In the genomic region with DNA sequence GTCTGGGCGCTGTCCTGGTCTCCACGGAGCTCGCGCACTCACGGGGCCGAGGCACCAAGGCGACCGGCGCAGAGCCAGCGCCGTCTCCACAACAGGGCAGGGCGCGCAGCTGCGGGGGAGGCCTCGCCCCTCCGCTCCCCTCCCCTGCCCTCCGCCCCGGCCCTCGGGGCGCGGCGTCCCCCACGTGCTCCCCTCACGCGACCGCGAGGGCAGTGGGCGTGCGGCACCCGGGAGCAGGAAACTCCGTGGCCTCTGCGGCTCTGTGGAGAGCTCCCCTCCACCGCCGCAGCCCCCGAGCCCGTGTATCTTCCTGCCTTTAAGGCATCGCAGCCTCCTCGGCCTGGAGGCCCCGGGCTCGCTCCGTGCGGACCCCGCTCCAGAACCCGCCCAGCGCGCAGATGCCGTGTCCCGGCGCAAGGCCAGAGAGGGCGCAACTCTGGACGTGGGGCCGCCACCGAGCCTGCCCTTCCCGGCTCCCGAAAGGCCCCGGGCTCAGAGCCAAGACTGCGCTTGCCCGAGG, we compare ENCODE assay signal across 8 cellular contexts. TPM values are rescaled to one million over a fixed set of nuclear protein-coding genes. Genes with fewer than 3 reads are reported as not detected.
DNase-seq lines count a peak whose midpoint lies in the region; ATAC-seq and TF ChIP-seq lines count a peak whose summit lies in the region.

No MANE protein-coding gene starts in this region.

- intact Hi-C loops in spleen (cut with DNase I; ENCODE audit: low total_unique reads), result no loop called here

- H3K36me3 ChIP-seq in brain microvascular endothelial cell (replicated peaks), result peaks cover 25% of the 10 kb centered on the region
- peaks cover 0 to 24% (median 18%) of the 10 kb centered on the region in 6 donors for H3K36me3 ChIP-seq in spleen

- H3K27me3 ChIP-seq in brain microvascular endothelial cell (replicated peaks) (no peaks in the 10 kb centered on the region), spleen (replicated peaks in 1 of 7) (peaks cover 0 to 6% (median 0%) of the 10 kb centered on the region in 7 donors)

- H3K27ac ChIP-seq in brain microvascular endothelial cell (peak overlapping the region; percentile 78), spleen (peak overlapping the region; percentile 92 to 99 (median 96))

- peaks cover 30 to 86% (median 72%) of the 10 kb centered on the region in 6 donors for H3K4me1 ChIP-seq in spleen

- TF ChIP-seq CTCF in brain microvascular endothelial cell (IDR thresholded peaks at IDR 0.05; ENCODE audit: low read depth, low read length, missing control alignments), result no peak
- peak in 1 of 11 experiments; percentile 10 for TF ChIP-seq CTCF in spleen (IDR thresholded peaks at IDR 0.05 in 8 of 11, conservative IDR thresholded peaks at IDR 0.05 in 3 of 11)

- no peaks in the 10 kb centered on the region for H3K9me3 ChIP-seq in spleen

- in situ Hi-C loops in brain microvascular endothelial cell (cut with HindIII; ENCODE audit: low pct_ligation_motif_present, low sequenced_read_pairs), result no loop called here

- peak; percentile 17 for ATAC-seq in GM21576 (IDR thresholded peaks at IDR 0.05; ENCODE audit: unreplicated experiment)

- TF ChIP-seq RAD21 in Ishikawa (IDR thresholded peaks at IDR 0.05; ENCODE audit: low read depth), result no peak

- H3K4me3 ChIP-seq in brain microvascular endothelial cell (ENCODE audit: low read depth, low read length), result peak overlapping the region; percentile 71
- H3K4me3 ChIP-seq in spleen, result peak overlapping the region; percentile 64 to 94 (median 80)

- DNase-seq in GM04503 (ENCODE audit: low read depth), result peak; percentile 45
- peak; percentile 63 for DNase-seq in T-helper 22 cell (ENCODE audit: low read depth)
- DNase-seq in brain microvascular endothelial cell, result peak; percentile 40
- peak; percentile 64 for DNase-seq in inferior parietal cortex (ENCODE audit: extremely low spot score)
- no peak for DNase-seq in spleen
- no peak for DNase-seq in HPDE6-E6E7 (ENCODE audit: extremely low spot score)

- TF ChIP-seq POLR2A in spleen (IDR thresholded peaks at IDR 0.05), result peak in 1 of 3 donors; percentile 39

- TF ChIP-seq EP300 in Ishikawa (IDR thresholded peaks at IDR 0.05; ENCODE audit: borderline replicate concordance), result 0 out of 2 replicates have a peak, but pooled peaks have one; percentile 28

- WGBS in spleen, 5 donors, result 0 to 1% (median 0%) methylated on average over 10 to 58 of the region's 58 CpGs

TF ChIP-seq in Ishikawa, 13 proteins besides CTCF, POLR2A, EP300 and RAD21:
- TF ChIP-seq, protein P1, sequence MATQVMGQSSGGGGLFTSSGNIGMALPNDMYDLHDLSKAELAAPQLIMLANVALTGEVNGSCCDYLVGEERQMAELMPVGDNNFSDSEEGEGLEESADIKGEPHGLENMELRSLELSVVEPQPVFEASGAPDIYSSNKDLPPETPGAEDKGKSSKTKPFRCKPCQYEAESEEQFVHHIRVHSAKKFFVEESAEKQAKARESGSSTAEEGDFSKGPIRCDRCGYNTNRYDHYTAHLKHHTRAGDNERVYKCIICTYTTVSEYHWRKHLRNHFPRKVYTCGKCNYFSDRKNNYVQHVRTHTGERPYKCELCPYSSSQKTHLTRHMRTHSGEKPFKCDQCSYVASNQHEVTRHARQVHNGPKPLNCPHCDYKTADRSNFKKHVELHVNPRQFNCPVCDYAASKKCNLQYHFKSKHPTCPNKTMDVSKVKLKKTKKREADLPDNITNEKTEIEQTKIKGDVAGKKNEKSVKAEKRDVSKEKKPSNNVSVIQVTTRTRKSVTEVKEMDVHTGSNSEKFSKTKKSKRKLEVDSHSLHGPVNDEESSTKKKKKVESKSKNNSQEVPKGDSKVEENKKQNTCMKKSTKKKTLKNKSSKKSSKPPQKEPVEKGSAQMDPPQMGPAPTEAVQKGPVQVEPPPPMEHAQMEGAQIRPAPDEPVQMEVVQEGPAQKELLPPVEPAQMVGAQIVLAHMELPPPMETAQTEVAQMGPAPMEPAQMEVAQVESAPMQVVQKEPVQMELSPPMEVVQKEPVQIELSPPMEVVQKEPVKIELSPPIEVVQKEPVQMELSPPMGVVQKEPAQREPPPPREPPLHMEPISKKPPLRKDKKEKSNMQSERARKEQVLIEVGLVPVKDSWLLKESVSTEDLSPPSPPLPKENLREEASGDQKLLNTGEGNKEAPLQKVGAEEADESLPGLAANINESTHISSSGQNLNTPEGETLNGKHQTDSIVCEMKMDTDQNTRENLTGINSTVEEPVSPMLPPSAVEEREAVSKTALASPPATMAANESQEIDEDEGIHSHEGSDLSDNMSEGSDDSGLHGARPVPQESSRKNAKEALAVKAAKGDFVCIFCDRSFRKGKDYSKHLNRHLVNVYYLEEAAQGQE (IDR thresholded peaks at IDR 0.05; ENCODE audit: low read depth), result no peak
- TF ChIP-seq, protein P2, sequence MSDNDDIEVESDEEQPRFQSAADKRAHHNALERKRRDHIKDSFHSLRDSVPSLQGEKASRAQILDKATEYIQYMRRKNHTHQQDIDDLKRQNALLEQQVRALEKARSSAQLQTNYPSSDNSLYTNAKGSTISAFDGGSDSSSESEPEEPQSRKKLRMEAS (IDR thresholded peaks at IDR 0.05), result peak; percentile 96
- TF ChIP-seq EGR1 (IDR thresholded peaks at IDR 0.05), result peak; percentile 51
- TF ChIP-seq CEBPB (IDR thresholded peaks at IDR 0.05), result no peak
- TF ChIP-seq, protein P3, sequence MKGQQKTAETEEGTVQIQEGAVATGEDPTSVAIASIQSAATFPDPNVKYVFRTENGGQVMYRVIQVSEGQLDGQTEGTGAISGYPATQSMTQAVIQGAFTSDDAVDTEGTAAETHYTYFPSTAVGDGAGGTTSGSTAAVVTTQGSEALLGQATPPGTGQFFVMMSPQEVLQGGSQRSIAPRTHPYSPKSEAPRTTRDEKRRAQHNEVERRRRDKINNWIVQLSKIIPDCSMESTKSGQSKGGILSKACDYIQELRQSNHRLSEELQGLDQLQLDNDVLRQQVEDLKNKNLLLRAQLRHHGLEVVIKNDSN (IDR thresholded peaks at IDR 0.05), result peak; percentile 77
- TF ChIP-seq TCF12 (IDR thresholded peaks at IDR 0.05; ENCODE audit: low read depth), result peak; percentile 52; the same call in 1 of the 2 replicates
- peak; percentile 71; the same call in 1 of the 2 replicates for TF ChIP-seq NFIC (IDR thresholded peaks at IDR 0.05)
- no peak for TF ChIP-seq YY1 (IDR thresholded peaks at IDR 0.05; ENCODE audit: low read depth)
- no peak for TF ChIP-seq CREB1 (IDR thresholded peaks at IDR 0.05; ENCODE audit: low read depth)
- no peak for TF ChIP-seq FOXM1 (IDR thresholded peaks at IDR 0.05; ENCODE audit: borderline replicate concordance, low read depth)
- TF ChIP-seq TEAD4 (IDR thresholded peaks at IDR 0.05), result no peak
- TF ChIP-seq ZBTB7A (IDR thresholded peaks at IDR 0.05; ENCODE audit: low read depth), result peak; percentile 89
- peak; percentile 25; the same call in 1 of the 2 replicates for TF ChIP-seq TAF1 (IDR thresholded peaks at IDR 0.05; ENCODE audit: low read depth)
TF ChIP-seq in Ishikawa: peak in this region for 7.

RNA-seq across cellular contexts. Expression of a gene that starts 0.7 kb away (rescaled TPM):
- 100 to 1,000 TPM in 4 of 7 donors, 10 to 100 TPM in 3; 55.1 to 137 (median 102) TPM for total RNA-seq in spleen
- 100 to 1,000 TPM in 2 of 3 donors, 10 to 100 TPM in 1; 59.6 to 112 (median 107) TPM for polyA plus RNA-seq in spleen

RNA-seq across cellular contexts. Expression of a gene that starts 9.7 kb away (rescaled TPM):
- total RNA-seq in spleen, result not detected
- polyA plus RNA-seq in spleen, result not detected

RNA-seq across cellular contexts. Expression of a gene that starts 10.7 kb away (rescaled TPM):
- not detected for total RNA-seq in spleen
- not detected for polyA plus RNA-seq in spleen

RNA-seq across cellular contexts. Expression of a gene that starts 13.1 kb away (rescaled TPM):
- not detected for total RNA-seq in spleen
- not detected for polyA plus RNA-seq in spleen

RNA-seq across cellular contexts. Expression of a gene that starts 14.7 kb away (rescaled TPM):
- 10 to 100 TPM; 27.7 to 46.8 (median 39.9) TPM for total RNA-seq in spleen
- 10 to 100 TPM; 26.6 to 49.7 (median 28.0) TPM for polyA plus RNA-seq in spleen

Comparison
In these comparisons a context has a peak if more than half of its experiments do, and no peak if none do; other contexts are left out.
1. DNase-seq: peak in GM04503 (single experiment), T-helper 22 cell (single experiment), brain microvascular endothelial cell (single experiment) and inferior parietal cortex (single experiment); none in spleen (single experiment) and HPDE6-E6E7 (single experiment).